9 cellular contexts compared by ENCODE assay signal in the genomic region with DNA sequence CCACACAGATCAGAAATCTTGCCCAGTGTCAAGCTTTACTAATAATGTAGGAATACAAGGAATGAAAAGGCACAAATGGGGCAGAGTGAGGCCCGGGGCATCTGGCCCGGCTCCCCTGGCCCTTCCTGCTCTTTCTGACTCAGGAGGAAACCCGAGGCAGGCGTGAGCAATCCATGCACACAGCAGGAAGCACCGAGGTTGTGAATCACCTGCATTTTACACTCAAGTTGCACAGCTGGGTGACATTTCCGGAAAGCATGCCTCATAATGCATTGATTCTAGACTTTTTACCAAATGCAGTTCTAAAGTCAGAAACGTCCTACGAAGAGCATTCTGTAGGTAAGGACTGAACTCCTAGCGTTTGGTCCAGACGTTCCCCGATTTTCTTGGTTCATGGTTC. TPM values are rescaled to one million over a fixed set of nuclear protein-coding genes. Genes with fewer than 3 reads are reported as not detected.
DNase-seq lines count a peak whose midpoint lies in the region; ATAC-seq and TF ChIP-seq lines count a peak whose summit lies in the region.
"Had no signal": no experiment of that assay in that cellular context is flagged by ENCODE, and none has a peak within 500 bp of the region (broad histone marks: within the 10 kb centered on the region; RNA-seq: fewer than 3 reads in every experiment).

No MANE protein-coding gene starts in this region.

- no peak overlapping the region for H3K4me3 Mint-ChIP-seq in endodermal cell

- H3K36me3 ChIP-seq in endodermal cell (ENCODE audit: control insufficient read depth, insufficient read depth, low read length), result peaks cover 6% of the 10 kb centered on the region

- peak; percentile 28 for ATAC-seq in omental fat pad (ENCODE audit: low FRiP score)

- H3K4me3 ChIP-seq in endodermal cell (ENCODE audit: low read length), result no peak overlapping the region

- DNase-seq in GM04503 (ENCODE audit: low read depth) (peak; percentile 47), NCI-H460 (ENCODE audit: extremely low read depth, low read depth) (peak; percentile 83), endodermal cell (peak; percentile 88), omental fat pad (ENCODE audit: low spot score) (no peak), middle frontal gyrus (ENCODE audit: extremely low spot score, low spot score) (no peak), retina (no peak), HEK293T (ENCODE audit: extremely low spot score) (no peak), mucosa of gallbladder (ENCODE audit: low spot score) (no peak)
- DNase-seq: Kasumi-1 had no signal

- CTCF ChIA-PET in HEK293T (lab: Yijun Ruan, JAX), result no interaction called here

- H3K9me3 ChIP-seq in endodermal cell (ENCODE audit: control insufficient read depth, low read length), result no peaks in the 10 kb centered on the region

- WGBS in endodermal cell (ENCODE audit: insufficient coverage in 1 of 2, insufficient read length in 1 of 2), 2 experiments, result 37 to 50% methylated on average over 8 to 11 of the region's 11 CpGs

- H3K27ac ChIP-seq in endodermal cell (ENCODE audit: low read depth, low read length), result no peak overlapping the region

- no peaks in the 10 kb centered on the region for H3K27me3 ChIP-seq in endodermal cell (ENCODE audit: control insufficient read depth, insufficient read depth, low read length, poor library complexity, severe bottlenecking)

- no peak overlapping the region for H3K9ac ChIP-seq in endodermal cell (ENCODE audit: extremely low read depth, low read length, poor library complexity, severe bottlenecking)

- no peak for TF ChIP-seq CTCF in endodermal cell (conservative IDR thresholded peaks at IDR 0.05)
- no peak for TF ChIP-seq CTCF in omental fat pad (IDR thresholded peaks at IDR 0.05)

- no peaks in the 10 kb centered on the region for H3K9me3 Mint-ChIP-seq in endodermal cell

- H3K4me1 ChIP-seq in endodermal cell (ENCODE audit: control insufficient read depth, insufficient read depth, low read length), result no peaks in the 10 kb centered on the region

- peaks cover 13% of the 10 kb centered on the region for H3K36me3 Mint-ChIP-seq in endodermal cell (ENCODE audit: low read depth)

- peak overlapping the region; percentile 63 for H3K27ac Mint-ChIP-seq in endodermal cell

- H3K27me3 Mint-ChIP-seq in endodermal cell (ENCODE audit: insufficient read depth), result no peaks in the 10 kb centered on the region

- peaks cover 6% of the 10 kb centered on the region for H3K4me1 Mint-ChIP-seq in endodermal cell

- POLR2A ChIA-PET in HEK293T (lab: Yijun Ruan, JAX), result interaction anchor here (2.6 kb wide), 1 partner anchor 39 kb away, joined by 8 read pairs; the partner anchor contains the start of genes CASP3 and PRIMPOL

TF ChIP-seq in HEK293T, 16 proteins besides CTCF, POLR2A, EP300 and RAD21:
- TF ChIP-seq CTBP1 (IDR thresholded peaks at IDR 0.05; ENCODE audit: borderline replicate concordance), result no peak
- no peak for TF ChIP-seq NFRKB (IDR thresholded peaks at IDR 0.05)
- TF ChIP-seq TARDBP (IDR thresholded peaks at IDR 0.05), result no peak
- TF ChIP-seq ZNF384 (IDR thresholded peaks at IDR 0.05), result no peak
- TF ChIP-seq HDGF (IDR thresholded peaks at IDR 0.05; ENCODE audit: borderline replicate concordance), result no peak
- no peak for TF ChIP-seq ELF4 (IDR thresholded peaks at IDR 0.05)
- no peak for TF ChIP-seq FOXK2 (IDR thresholded peaks at IDR 0.05)
- no peak for TF ChIP-seq ARNT (IDR thresholded peaks at IDR 0.05)

RNA-seq across cellular contexts. Expression of gene PRIMPOL, which starts 38.9 kb away (rescaled TPM):
- 12.8 and 20.6 TPM in 2 replicates for total RNA-seq in NCI-H460 (2014; rRNA removed; shearing (Covaris generic))
- polyA plus RNA-seq in NCI-H460 (2014; cell fraction: nucleus; rRNA removed), result 14.9 and 41.5 TPM in 2 replicates
- total RNA-seq in endodermal cell, result 10 to 100 TPM; 10.1 to 12.0 TPM
- polyA plus RNA-seq in endodermal cell (2013, experiment 1 of 2), result 21.1 TPM
- 15.9 TPM for polyA plus RNA-seq in endodermal cell (2013, experiment 2 of 2)
- 10 to 100 TPM in 2 of 4 donors, 1 to 10 TPM in 2; 8.2 to 23.0 (median 13.7) TPM for total RNA-seq in omental fat pad
- 15.9 TPM for total RNA-seq in mucosa of gallbladder

RNA-seq across cellular contexts. Expression of gene CASP3, which starts 39.2 kb away (rescaled TPM):
- total RNA-seq in NCI-H460 (2014; rRNA removed; shearing (Covaris generic)), result 62.2 and 63.6 TPM in 2 replicates
- 35.4 and 40.6 TPM in 2 replicates for polyA plus RNA-seq in NCI-H460 (2014; cell fraction: nucleus; rRNA removed)
- total RNA-seq in endodermal cell, result 10 to 100 TPM; 49.8 to 62.9 TPM
- 41.9 TPM for polyA plus RNA-seq in endodermal cell (2013, experiment 1 of 2)
- polyA plus RNA-seq in endodermal cell (2013, experiment 2 of 2), result 40.7 TPM
- 10 to 100 TPM; 16.7 to 22.2 (median 20.1) TPM for total RNA-seq in omental fat pad
- 20.5 TPM for total RNA-seq in mucosa of gallbladder

RNA-seq across cellular contexts. Expression of gene CENPU, which starts 45.4 kb away (rescaled TPM):
- total RNA-seq in NCI-H460 (2014; rRNA removed; shearing (Covaris generic)), result 33.9 and 36.9 TPM in 2 replicates
- 56.8 and 59.2 TPM in 2 replicates for polyA plus RNA-seq in NCI-H460 (2014; cell fraction: nucleus; rRNA removed)
- total RNA-seq in endodermal cell, result 10 to 100 TPM; 69.9 to 96.2 TPM
- 108 TPM for polyA plus RNA-seq in endodermal cell (2013, experiment 1 of 2)
- polyA plus RNA-seq in endodermal cell (2013, experiment 2 of 2), result 108 TPM
- 1 to 10 TPM; 1.3 to 4.6 (median 3.6) TPM for total RNA-seq in omental fat pad
- 3.8 TPM for total RNA-seq in mucosa of gallbladder

Comparison
In these comparisons a context has a peak if more than half of its experiments do, and no peak if none do; other contexts are left out.
1. DNase-seq: peak in GM04503 (single experiment), NCI-H460 (single experiment) and endodermal cell (single experiment); none in omental fat pad (single experiment), middle frontal gyrus (single experiment), retina (single experiment), HEK293T (single experiment) and mucosa of gallbladder (single experiment).